Comparison of ENCODE assay signal across 19 cellular contexts in genomic region chr15:52066842-52067544, GRCh38. TPM values are rescaled to one million over a fixed set of nuclear protein-coding genes. Genes with fewer than 3 reads are reported as not detected.
DNase-seq lines count a peak whose midpoint lies in the region; TF ChIP-seq lines count a peak whose summit lies in the region.
"Had no signal": no experiment of that assay in that cellular context is flagged by ENCODE, and none has a peak within 500 bp of the region (broad histone marks: within the 10 kb centered on the region; RNA-seq: fewer than 3 reads in every experiment).

No MANE protein-coding gene starts in this region.

- DNase-seq in CD4-positive, alpha-beta memory T cell = no peak
- DNase-seq in RWPE1 (ENCODE audit: low spot score) = no peak
- DNase-seq in esophagus squamous epithelium (lab: John Stamatoyannopoulos, UW) = no peak
- no peak for DNase-seq in AG20443 (ENCODE audit: low spot score)
- DNase-seq in stimulated activated CD4-positive, alpha-beta T cell treated with anti-CD3 and anti-CD28 coated beads, Interleukin-4, amount 100 ng/mL, for 4 hours = no peak
- no peak for DNase-seq in adrenal gland
- DNase-seq: DND-41; KG1; midbrain; NCI-H1105; NCI-H2171 treated with DMSO at 0.1 percent for 48 hours; occipital lobe; right cardiac atrium; stimulated activated CD4-positive, alpha-beta T cell treated with anti-CD3 and anti-CD28 coated beads, Interleukin-2, amount 100 ng/mL, for 24 hours; WERI-Rb-1 had no signal

- H3K36me3 ChIP-seq in CD4-positive, alpha-beta memory T cell (ENCODE audit: insufficient read depth, low read length) = peaks cover 9% of the 10 kb centered on the region
- H3K36me3 ChIP-seq in esophagus squamous epithelium (peaks cover 0 to 41% (median 18%) of the 10 kb centered on the region in 3 donors), adrenal gland (replicated peaks in 1 of 2) (peaks cover 0 to 17% of the 10 kb centered on the region in 2 donors)

- H3K9me3 ChIP-seq in CD4-positive, alpha-beta memory T cell (ENCODE audit: control insufficient read depth in 1 of 2, low read length in 2 of 2) = no peaks in the 10 kb centered on the region
- no peaks in the 10 kb centered on the region for H3K9me3 ChIP-seq in esophagus squamous epithelium
- no peaks in the 10 kb centered on the region for H3K9me3 ChIP-seq in adrenal gland (replicated peaks in 1 of 3)
- H3K9me3 ChIP-seq: thoracic aorta had no signal

- H3K27me3 ChIP-seq in CD4-positive, alpha-beta memory T cell (ENCODE audit: insufficient read depth, low read length) = no peaks in the 10 kb centered on the region
- H3K27me3 ChIP-seq in esophagus squamous epithelium = no peaks in the 10 kb centered on the region
- no peaks in the 10 kb centered on the region for H3K27me3 ChIP-seq in adrenal gland
- H3K27me3 ChIP-seq: cardiac muscle cell had no signal

- peak overlapping the region in 1 of 8 donors; percentile 4 for H3K4me3 Mint-ChIP-seq in CD4-positive, alpha-beta memory T cell

- H3K27ac Mint-ChIP-seq in CD4-positive, alpha-beta memory T cell = peak overlapping the region in 6 of 7 donors; percentile 19 to 86 (median 74)

- POLR2A ChIA-PET in CD4-positive, alpha-beta memory T cell (lab: Charles Lee; ENCODE audit: partially characterized antibody) = interaction anchor here (1.0 kb wide), 1 partner anchor 46 kb away, joined by 3 read pairs; no protein-coding TSS in a partner anchor
- POLR2A ChIA-PET in RWPE1 (lab: Yijun Ruan, JAX; ENCODE audit: low non-redundant PET) = interaction anchor here (0.7 kb wide), 2 partner anchors 95 to 1550 kb away, joined by 3 read pairs; partner anchors contain the start of gene LEO1

- TF ChIP-seq CTCF in C4-2B (conservative IDR thresholded peaks at IDR 0.05) = no peak
- TF ChIP-seq CTCF in RWPE1 (conservative IDR thresholded peaks at IDR 0.05; ENCODE audit: low read depth) = no peak
- TF ChIP-seq CTCF in esophagus squamous epithelium (IDR thresholded peaks at IDR 0.05) = no peak
- TF ChIP-seq CTCF in adrenal gland (IDR thresholded peaks at IDR 0.05) = no peak

- no peak overlapping the region for H3K4me3 ChIP-seq in CD4-positive, alpha-beta memory T cell (ENCODE audit: low read length in 2 of 2)
- H3K4me3 ChIP-seq in esophagus squamous epithelium (no peak overlapping the region), adrenal gland (no peak overlapping the region)
- H3K4me3 ChIP-seq: cardiac muscle cell, thoracic aorta had no signal

- peaks cover 19 to 32% of the 10 kb centered on the region in 2 donors for H3K36me3 Mint-ChIP-seq in CD4-positive, alpha-beta memory T cell

- no peaks in the 10 kb centered on the region for H3K27me3 Mint-ChIP-seq in CD4-positive, alpha-beta memory T cell

- CTCF ChIA-PET in CD4-positive, alpha-beta memory T cell (lab: Charles Lee; ENCODE audit: partially characterized antibody) = interaction anchor here (1.0 to 6.0 kb wide), 3 partner anchors 13 to 55 kb away, joined by 3 to 66 read pairs (median 4); no protein-coding TSS in a partner anchor
- CTCF ChIA-PET in RWPE1 (lab: Yijun Ruan, JAX) = interaction anchor here (0.7 to 1.9 kb wide), 3 partner anchors 12 to 72 kb away, joined by 3 to 6 read pairs (median 6); no protein-coding TSS in a partner anchor

- H3K4me1 Mint-ChIP-seq in CD4-positive, alpha-beta memory T cell = peaks cover 9 to 14% (median 11%) of the 10 kb centered on the region in 4 donors

- H3K9me3 Mint-ChIP-seq in CD4-positive, alpha-beta memory T cell = no peaks in the 10 kb centered on the region

- TF ChIP-seq POLR2A in esophagus squamous epithelium (IDR thresholded peaks at IDR 0.05) (no peak), adrenal gland (IDR thresholded peaks at IDR 0.05) (no peak)

- 81% methylated on average over 3 of the region's 3 CpGs for WGBS in esophagus squamous epithelium, 2 donors
- WGBS in adrenal gland, 4 donors = 79 to 92% (median 80%) methylated on average over 3 of the region's 3 CpGs

- H3K27ac ChIP-seq in C4-2B (peak overlapping the region; percentile 20; the same call in 1 of the 2 replicates), RWPE1 (peak overlapping the region; percentile 84), esophagus squamous epithelium (peak overlapping the region; percentile 19 to 85 (median 74)), adrenal gland (no peak overlapping the region)
- H3K27ac ChIP-seq in CD4-positive, alpha-beta memory T cell (ENCODE audit: low read depth, low read length) = no peak overlapping the region
- H3K27ac ChIP-seq: cardiac muscle cell, thoracic aorta, WERI-Rb-1 had no signal

- intact Hi-C loops in CD4-positive, alpha-beta memory T cell (cut with micrococcal nuclease) = no loop called here
- intact Hi-C loops in esophagus squamous epithelium (cut with DNase I) = no loop called here
- intact Hi-C loops in adrenal gland (cut with DNase I) = no loop called here

- H3K4me1 ChIP-seq in CD4-positive, alpha-beta memory T cell (ENCODE audit: insufficient read depth, low read length) = peaks cover 7% of the 10 kb centered on the region
- H3K4me1 ChIP-seq in esophagus squamous epithelium = peaks cover 10 to 53% (median 19%) of the 10 kb centered on the region in 3 donors
- peaks cover 0 to 8% of the 10 kb centered on the region in 2 donors for H3K4me1 ChIP-seq in adrenal gland (replicated peaks in 1 of 2)

RNA-seq across cellular contexts. Expression of gene BCL2L10, which starts 45.6 kb away (rescaled TPM):
- total RNA-seq in CD4-positive, alpha-beta memory T cell = under 1 TPM; 0.42 to 0.84 TPM
- not detected for polyA plus RNA-seq in CD4-positive, alpha-beta memory T cell
- total RNA-seq in esophagus squamous epithelium (10 to 100 TPM in 1 of 4 donors, 1 to 10 TPM in 3; 4.5 to 14.4 (median 5.9) TPM), adrenal gland (1 to 10 TPM in 7 of 8 donors, under 1 TPM in 1; 0.91 to 9.9 (median 3.8) TPM)
- polyA plus RNA-seq in adrenal gland = 1 to 10 TPM; 2.0 to 2.5 (median 2.0) TPM
- total RNA-seq: kidney epithelial cell, right cardiac atrium, thoracic aorta had no signal
- polyA plus RNA-seq: cardiac muscle cell had no signal

RNA-seq across cellular contexts. Expression of gene MAPK6, which starts 48.0 kb away (rescaled TPM):
- 10 to 100 TPM; 18.2 to 24.0 TPM for total RNA-seq in CD4-positive, alpha-beta memory T cell
- polyA plus RNA-seq in CD4-positive, alpha-beta memory T cell = 1 to 10 TPM; 7.1 to 8.0 TPM
- total RNA-seq in esophagus squamous epithelium (100 to 1,000 TPM in 1 of 4 donors, 10 to 100 TPM in 3; 53.8 to 162 (median 69.2) TPM), adrenal gland (10 to 100 TPM in 7 of 8 donors, 1 to 10 TPM in 1; 8.8 to 32.3 (median 17.1) TPM)
- polyA plus RNA-seq in adrenal gland = 10 to 100 TPM in 1 of 3 donors, 1 to 10 TPM in 2; 2.9 to 25.5 (median 4.7) TPM

Comparison
In these comparisons a context has a peak if more than half of its experiments do, and no peak if none do; other contexts are left out.
1. H3K27ac ChIP-seq: peak in C4-2B (single experiment), RWPE1 (single experiment) and esophagus squamous epithelium (4 of 4); none in CD4-positive, alpha-beta memory T cell (single experiment) and adrenal gland (0 of 5).